2 cellular contexts compared by ENCODE assay signal in genomic region chr2:200330351-200331120, GRCh38.
TF ChIP-seq lines count a peak whose summit lies in the region.

No MANE protein-coding gene starts in this region.

TF ChIP-seq in HepG2, 621 proteins besides CTCF, POLR2A, EP300 and RAD21:
- no peak for TF ChIP-seq NCOA1 (CRISPR knock-in tag; IDR thresholded peaks at IDR 0.05)
- no peak for TF ChIP-seq PAX8 (CRISPR knock-in tag; IDR thresholded peaks at IDR 0.05; ENCODE audit: borderline replicate concordance)
- no peak for TF ChIP-seq ZFP82 (CRISPR knock-in tag; IDR thresholded peaks at IDR 0.05; ENCODE audit: borderline replicate concordance)
- TF ChIP-seq RBM22 (optimal IDR thresholded peaks at IDR 0.05; ENCODE audit: low read length) = peak; percentile 74
- no peak for TF ChIP-seq ARID4A (CRISPR knock-in tag; IDR thresholded peaks at IDR 0.05; ENCODE audit: borderline replicate concordance)

TF ChIP-seq in WTC11, 78 proteins besides CTCF, POLR2A, EP300 and RAD21:
- TF ChIP-seq ZMAT4 (CRISPR knock-in tag; IDR thresholded peaks at IDR 0.05) (no peak), ETV6 (CRISPR knock-in tag; IDR thresholded peaks at IDR 0.05) (no peak), ATF2 (CRISPR knock-in tag; IDR thresholded peaks at IDR 0.05; ENCODE audit: borderline replicate concordance, low read depth) (no peak), ZNF317 (CRISPR knock-in tag; IDR thresholded peaks at IDR 0.05; ENCODE audit: borderline replicate concordance, low read depth) (no peak), ARID4B (CRISPR knock-in tag; IDR thresholded peaks at IDR 0.05; ENCODE audit: borderline replicate concordance) (no peak)
